In genomic region chr18:5995626-5996025, GRCh38 we compare ENCODE assay signal across 29 cellular contexts.
"Had no signal": no experiment of that assay in that cellular context is flagged by ENCODE, and none has a peak within 500 bp of the region (broad histone marks: within the 10 kb centered on the region; RNA-seq: fewer than 3 reads in every experiment).

No MANE protein-coding gene starts in this region.

- DNase-seq: activated CD4-positive, alpha-beta memory T cell treated with anti-CD3 and anti-CD28 coated beads for 36 hours; activated CD4-positive, alpha-beta T cell treated with anti-CD3 and anti-CD28 coated beads, Interleukin-2, amount 10 ng/mL, durations not matched to agents 24 days and 14 days; activated CD8-positive, alpha-beta memory T cell treated with anti-CD3 and anti-CD28 coated beads, Interleukin-2, amount 50 U/mL, for 4 hours; activated gamma-delta T cell; activated naive CD4-positive, alpha-beta T cell treated with anti-CD3 and anti-CD28 coated beads, Interleukin-2, amount 10 ng/mL, durations not matched to agents 7 days and 5 days; activated T-cell treated with anti-CD3 and anti-CD28 coated beads, Interleukin-2, amount 50 U/mL, for 1 hour; amniotic stem cell; brain microvascular endothelial cell; dorsolateral prefrontal cortex; effector memory CD8-positive, alpha-beta T cell; foreskin keratinocyte; left lung; mucosa of descending colon; ovary; right lobe of liver; stimulated activated CD4-positive, alpha-beta T cell treated with anti-CD3 and anti-CD28 coated beads, Interleukin-2, amount 100 ng/mL, for 48 hours; stimulated activated naive CD8-positive, alpha-beta T cell treated with anti-CD3 and anti-CD28 coated beads, Interleukin-15, Interleukin-2, amounts not matched to agents 100 U/mL and 50 U/mL, for 24 hours; T-helper 9 cell; testis; transverse colon had no signal

- H3K36me3 ChIP-seq: brain microvascular endothelial cell, left lung, ovary, right lobe of liver, transverse colon had no signal

- H3K27ac Mint-ChIP-seq: activated CD4-positive, alpha-beta memory T cell treated with anti-CD3 and anti-CD28 coated beads for 36 hours; activated CD4-positive, alpha-beta T cell treated with anti-CD3 and anti-CD28 coated beads, Interleukin-2, amount 10 ng/mL, durations not matched to agents 24 days and 14 days; activated naive CD4-positive, alpha-beta T cell treated with anti-CD3 and anti-CD28 coated beads, Interleukin-2, amount 10 ng/mL, durations not matched to agents 7 days and 5 days; activated T-helper 1 cell treated with anti-CD3 and anti-CD28 coated beads, Interleukin-12 subunit alpha, Interleukin-12 subunit beta, Interleukin-2, Interleukin-4 antibody, amounts not matched to agents 30 ng/mL and 10 ng/mL and 1 ng/mL, durations not matched to agents 14 hours and 24 hours and 36 hours; effector memory CD8-positive, alpha-beta T cell; nephron; progenitor cell of endocrine pancreas; T-helper 1 cell treated with Interleukin-12 subunit alpha and Interleukin-12 subunit beta and Interleukin-4 antibody, amounts not matched to agents 30 μg/mL and 1 μg/mL, for 36 hours had no signal

- H3K4me1 Mint-ChIP-seq: activated naive CD4-positive, alpha-beta T cell treated with anti-CD3 and anti-CD28 coated beads, Interleukin-2, amount 10 ng/mL, durations not matched to agents 7 days and 5 days; nephron had no signal

- ATAC-seq: activated CD4-positive, CD25-positive, alpha-beta regulatory T cell treated with anti-CD3 and anti-CD28 coated beads, Interleukin-2, amount 50 U/mL, for 24 hours; effector memory CD8-positive, alpha-beta T cell; esophagus mucosa; foreskin keratinocyte; left lung; mucosa of descending colon; right lobe of liver; stimulated activated naive CD8-positive, alpha-beta T cell treated with anti-CD3 and anti-CD28 coated beads, Interleukin-15, Interleukin-2, amounts not matched to agents 100 U/mL and 50 U/mL, for 24 hours had no signal

- H3K9me3 ChIP-seq: ovary, right lobe of liver, testis had no signal

- H3K27me3 Mint-ChIP-seq: effector memory CD8-positive, alpha-beta T cell; progenitor cell of endocrine pancreas had no signal

- H3K4me3 ChIP-seq: coronary artery, dorsolateral prefrontal cortex, left lung, lung, mucosa of descending colon, ovary, right lobe of liver, testis, transverse colon had no signal

- H3K4me1 ChIP-seq: foreskin keratinocyte, left lung, testis, transverse colon had no signal

- H3K36me3 Mint-ChIP-seq: activated CD4-positive, alpha-beta memory T cell treated with anti-CD3 and anti-CD28 coated beads for 36 hours; activated naive CD4-positive, alpha-beta T cell treated with anti-CD3 and anti-CD28 coated beads, Interleukin-2, amount 10 ng/mL, durations not matched to agents 7 days and 5 days had no signal

- H3K4me3 Mint-ChIP-seq: activated CD4-positive, alpha-beta memory T cell treated with anti-CD3 and anti-CD28 coated beads for 36 hours; activated CD4-positive, alpha-beta T cell treated with anti-CD3 and anti-CD28 coated beads, Interleukin-2, amount 10 ng/mL, durations not matched to agents 24 days and 14 days; activated naive CD4-positive, alpha-beta T cell treated with anti-CD3 and anti-CD28 coated beads, Interleukin-2, amount 10 ng/mL, durations not matched to agents 7 days and 5 days; activated T-helper 1 cell treated with anti-CD3 and anti-CD28 coated beads, Interleukin-12 subunit alpha, Interleukin-12 subunit beta, Interleukin-2, Interleukin-4 antibody, amounts not matched to agents 30 ng/mL and 10 ng/mL and 1 ng/mL, durations not matched to agents 14 hours and 24 hours and 36 hours; effector memory CD8-positive, alpha-beta T cell; nephron; T-helper 1 cell treated with Interleukin-12 subunit alpha and Interleukin-12 subunit beta and Interleukin-4 antibody, amounts not matched to agents 30 μg/mL and 1 μg/mL, for 36 hours had no signal

- H3K27ac ChIP-seq: brain microvascular endothelial cell, coronary artery, dorsolateral prefrontal cortex, foreskin keratinocyte, left lung, ovary, right lobe of liver, testis, transverse colon, VCaP had no signal

- H3K27me3 ChIP-seq: brain microvascular endothelial cell, dorsolateral prefrontal cortex, foreskin keratinocyte, left lung, ovary, right lobe of liver, testis, transverse colon had no signal
